ENCODE assay signal across 18 cellular contexts in genomic region chr1:53547321-53547720, GRCh38.
DNase-seq lines count a peak whose midpoint lies in the region; ATAC-seq and TF ChIP-seq lines count a peak whose summit lies in the region.
"Had no signal": no experiment of that assay in that cellular context is flagged by ENCODE, and none has a peak within 500 bp of the region (broad histone marks: within the 10 kb centered on the region; RNA-seq: fewer than 3 reads in every experiment).

No MANE protein-coding gene starts in this region.

- H3K9me3 Mint-ChIP-seq in activated T-cell treated with anti-CD3 and anti-CD28 coated beads, Interleukin-2, amount 50 U/mL, for 4 hours: no peaks in the 10 kb centered on the region
- no peaks in the 10 kb centered on the region for H3K9me3 Mint-ChIP-seq in activated T-cell treated with anti-CD3 and anti-CD28 coated beads, Interleukin-2, amount 50 U/mL, for 72 hours
- H3K9me3 Mint-ChIP-seq: CD8-positive, alpha-beta memory T cell had no signal

- no peaks in the 10 kb centered on the region for H3K9me3 ChIP-seq in sigmoid colon
- H3K9me3 ChIP-seq: BLaER1 had no signal

- DNase-seq in activated T-cell treated with anti-CD3 and anti-CD28 coated beads, Interleukin-2, amount 50 U/mL, for 4 hours: peak; percentile 2
- no peak for DNase-seq in activated T-cell treated with anti-CD3 and anti-CD28 coated beads, Interleukin-2, amount 50 U/mL, for 72 hours
- DNase-seq in left ventricle myocardium superior (peak; percentile 15), sigmoid colon (peak; percentile 33)
- DNase-seq in stimulated activated CD4-positive, alpha-beta T cell treated with anti-CD3 and anti-CD28 coated beads, Interleukin-2, amount 100 ng/mL, for 48 hours: no peak
- DNase-seq: DND-41, GOT3, MV-4-11, NCI-H1417, NCI-H1930, NCI-H69 had no signal

- no peak for ATAC-seq in activated T-cell treated with anti-CD3 and anti-CD28 coated beads, Interleukin-2, amount 50 U/mL, for 4 hours
- ATAC-seq in activated T-cell treated with anti-CD3 and anti-CD28 coated beads, Interleukin-2, amount 50 U/mL, for 72 hours (replicated peaks in 1 of 2): no peak
- ATAC-seq in left ventricle myocardium superior (no peak), GM19395 (IDR thresholded peaks at IDR 0.05; ENCODE audit: unreplicated experiment) (no peak), GM21423 (IDR thresholded peaks at IDR 0.05; ENCODE audit: unreplicated experiment) (no peak)
- ATAC-seq: GM12878, K562 had no signal

- no peaks in the 10 kb centered on the region for H3K36me3 Mint-ChIP-seq in activated T-cell treated with anti-CD3 and anti-CD28 coated beads, Interleukin-2, amount 50 U/mL, for 4 hours (ENCODE audit: insufficient read depth)
- no peaks in the 10 kb centered on the region for H3K36me3 Mint-ChIP-seq in activated T-cell treated with anti-CD3 and anti-CD28 coated beads, Interleukin-2, amount 50 U/mL, for 72 hours (ENCODE audit: insufficient read depth in 2 of 2)
- H3K36me3 Mint-ChIP-seq: CD8-positive, alpha-beta memory T cell had no signal

- no peak for TF ChIP-seq POLR2A in sigmoid colon (IDR thresholded peaks at IDR 0.05)

- no peaks in the 10 kb centered on the region for H3K4me1 Mint-ChIP-seq in activated T-cell treated with anti-CD3 and anti-CD28 coated beads, Interleukin-2, amount 50 U/mL, for 4 hours (ENCODE audit: low read depth)
- no peaks in the 10 kb centered on the region for H3K4me1 Mint-ChIP-seq in activated T-cell treated with anti-CD3 and anti-CD28 coated beads, Interleukin-2, amount 50 U/mL, for 72 hours (ENCODE audit: low read depth)
- H3K4me1 Mint-ChIP-seq: CD8-positive, alpha-beta memory T cell had no signal

- no peaks in the 10 kb centered on the region for H3K27me3 ChIP-seq in sigmoid colon
- H3K27me3 ChIP-seq: BLaER1 had no signal

- H3K36me3 ChIP-seq in sigmoid colon: no peaks in the 10 kb centered on the region
- H3K36me3 ChIP-seq: BLaER1 had no signal

- H3K27ac ChIP-seq in VCaP: peak overlapping the region; percentile 18; the same call in 1 of the 2 replicates
- no peak overlapping the region for H3K27ac ChIP-seq in sigmoid colon
- H3K27ac ChIP-seq: BLaER1 had no signal

- intact Hi-C loops in left ventricle myocardium superior (cut with micrococcal nuclease): no loop called here
- intact Hi-C loops in sigmoid colon (cut with DNase I): no loop called here

- H3K4me1 ChIP-seq in sigmoid colon: peaks cover 0 to 5% (median 5%) of the 10 kb centered on the region in 4 donors

- H3K4me3 Mint-ChIP-seq in activated T-cell treated with anti-CD3 and anti-CD28 coated beads, Interleukin-2, amount 50 U/mL, for 4 hours: no peak overlapping the region
- no peak overlapping the region for H3K4me3 Mint-ChIP-seq in activated T-cell treated with anti-CD3 and anti-CD28 coated beads, Interleukin-2, amount 50 U/mL, for 72 hours
- H3K4me3 Mint-ChIP-seq: CD8-positive, alpha-beta memory T cell had no signal

- peaks cover 8% of the 10 kb centered on the region for H3K27me3 Mint-ChIP-seq in activated T-cell treated with anti-CD3 and anti-CD28 coated beads, Interleukin-2, amount 50 U/mL, for 4 hours (ENCODE audit: low read depth)
- peaks cover 8% of the 10 kb centered on the region for H3K27me3 Mint-ChIP-seq in activated T-cell treated with anti-CD3 and anti-CD28 coated beads, Interleukin-2, amount 50 U/mL, for 72 hours (ENCODE audit: low read depth)
- H3K27me3 Mint-ChIP-seq: CD8-positive, alpha-beta memory T cell had no signal

- TF ChIP-seq CTCF in VCaP (conservative IDR thresholded peaks at IDR 0.05): no peak
- no peak for TF ChIP-seq CTCF in sigmoid colon (IDR thresholded peaks at IDR 0.05)

- no peak overlapping the region for H3K27ac Mint-ChIP-seq in activated T-cell treated with anti-CD3 and anti-CD28 coated beads, Interleukin-2, amount 50 U/mL, for 72 hours
- H3K27ac Mint-ChIP-seq: CD8-positive, alpha-beta memory T cell had no signal

- 91 to 93% methylated on average over 7 of the region's 7 CpGs for WGBS in sigmoid colon, 2 donors

- H3K4me3 ChIP-seq in sigmoid colon: no peak overlapping the region
- H3K4me3 ChIP-seq: BLaER1, GM12878, K562 had no signal

- no peak for TF ChIP-seq EP300 in sigmoid colon (IDR thresholded peaks at IDR 0.05)

Comparison
In these comparisons a context has a peak if more than half of its experiments do, and no peak if none do; other contexts are left out.
1. DNase-seq: peak in activated T-cell treated with anti-CD3 and anti-CD28 coated beads, Interleukin-2, amount 50 U/mL, for 4 hours (single experiment), left ventricle myocardium superior (single experiment) and sigmoid colon (single experiment); none in activated T-cell treated with anti-CD3 and anti-CD28 coated beads, Interleukin-2, amount 50 U/mL, for 72 hours (0 of 2) and stimulated activated CD4-positive, alpha-beta T cell treated with anti-CD3 and anti-CD28 coated beads, Interleukin-2, amount 100 ng/mL, for 48 hours (0 of 2).